Comparison of ENCODE assay signal across 32 cellular contexts in genomic region chr20:61932199-61932592, GRCh38.
DNase-seq lines count a peak whose midpoint lies in the region; ATAC-seq and TF ChIP-seq lines count a peak whose summit lies in the region.
"Had no signal": no experiment of that assay in that cellular context is flagged by ENCODE, and none has a peak within 500 bp of the region (broad histone marks: within the 10 kb centered on the region; RNA-seq: fewer than 3 reads in every experiment).

No MANE protein-coding gene starts in this region.

- no peak for TF ChIP-seq EP300 in sigmoid colon (IDR thresholded peaks at IDR 0.05)

- H3K4me3 ChIP-seq in RWPE2 (ENCODE audit: severe bottlenecking) (no peak overlapping the region), left ventricle myocardium inferior (no peak overlapping the region), sigmoid colon (no peak overlapping the region), vagina (no peak overlapping the region)
- H3K4me3 ChIP-seq: HAP-1, left lung, MG63, PC-9, psoas muscle had no signal

- ATAC-seq in RWPE2 (ENCODE audit: low read depth): no peak
- ATAC-seq in HG02798 (IDR thresholded peaks at IDR 0.05; ENCODE audit: poor library complexity, unreplicated experiment): no peak
- ATAC-seq: effector memory CD8-positive, alpha-beta T cell; left lung; psoas muscle had no signal

- TF ChIP-seq POLR2A in sigmoid colon (IDR thresholded peaks at IDR 0.05) (no peak), vagina (IDR thresholded peaks at IDR 0.05) (no peak)

- no peak overlapping the region for H3K27ac ChIP-seq in RWPE2 (ENCODE audit: poor library complexity, severe bottlenecking)
- H3K27ac ChIP-seq in left ventricle myocardium inferior (replicated peaks): no peak overlapping the region
- no peak overlapping the region for H3K27ac ChIP-seq in sigmoid colon
- no peak overlapping the region for H3K27ac ChIP-seq in vagina
- H3K27ac ChIP-seq: left lung, PC-9, psoas muscle had no signal

- 75 to 89% methylated on average over 9 of the region's 9 CpGs for WGBS in sigmoid colon, 2 donors

- intact Hi-C loops in left ventricle myocardium inferior (cut with micrococcal nuclease): no loop called here
- intact Hi-C loops in sigmoid colon (cut with DNase I): no loop called here
- intact Hi-C loops in vagina (cut with DNase I): no loop called here

- peaks cover 26% of the 10 kb centered on the region for H3K36me3 ChIP-seq in RWPE2 (ENCODE audit: low read depth)
- H3K36me3 ChIP-seq in left ventricle myocardium inferior: no peaks in the 10 kb centered on the region
- no peaks in the 10 kb centered on the region for H3K36me3 ChIP-seq in sigmoid colon
- H3K36me3 ChIP-seq in vagina: no peaks in the 10 kb centered on the region
- H3K36me3 ChIP-seq: HAP-1, left lung, MG63 had no signal

- no peaks in the 10 kb centered on the region for H3K4me1 ChIP-seq in RWPE2 (ENCODE audit: insufficient read depth, poor library complexity, severe bottlenecking)
- H3K4me1 ChIP-seq in left ventricle myocardium inferior: no peaks in the 10 kb centered on the region
- H3K4me1 ChIP-seq in sigmoid colon: no peaks in the 10 kb centered on the region
- no peaks in the 10 kb centered on the region for H3K4me1 ChIP-seq in vagina
- H3K4me1 ChIP-seq: HAP-1, left lung, psoas muscle had no signal

- H3K27me3 ChIP-seq in RWPE2 (ENCODE audit: insufficient read depth, poor library complexity, severe bottlenecking) (no peaks in the 10 kb centered on the region), left ventricle myocardium inferior (ENCODE audit: low read depth) (peaks cover 38% of the 10 kb centered on the region), sigmoid colon (peaks cover 0 to 13% (median 0%) of the 10 kb centered on the region in 3 donors), vagina (no peaks in the 10 kb centered on the region)
- H3K27me3 ChIP-seq: MG63 had no signal

- no peaks in the 10 kb centered on the region for H3K9me3 ChIP-seq in RWPE2 (ENCODE audit: severe bottlenecking)
- H3K9me3 ChIP-seq in left ventricle myocardium inferior (replicated peaks): peaks cover 9% of the 10 kb centered on the region
- no peaks in the 10 kb centered on the region for H3K9me3 ChIP-seq in sigmoid colon
- H3K9me3 ChIP-seq in vagina: no peaks in the 10 kb centered on the region
- H3K9me3 ChIP-seq: HAP-1, MG63, psoas muscle had no signal

- peak; percentile 43 for DNase-seq in activated effector memory CD4-positive, alpha-beta T cell treated with anti-CD3 and anti-CD28 coated beads, Interleukin-2, amount 50 U/mL, for 16 hours
- no peak for DNase-seq in activated effector memory CD4-positive, alpha-beta T cell treated with Interleukin-2 at 50 U/mL for 16 hours
- DNase-seq in RWPE2 (ENCODE audit: low spot score): peak; percentile 72
- peak; percentile 1 for DNase-seq in left ventricle myocardium inferior
- peak; percentile 32 for DNase-seq in sigmoid colon
- no peak for DNase-seq in COLO829 (ENCODE audit: low spot score)
- no peak for DNase-seq in vagina (ENCODE audit: extremely low spot score in 2 of 2)
- DNase-seq: activated CD4-positive, alpha-beta T cell treated with anti-CD3 and anti-CD28 coated beads, Interleukin-2, amount 10 ng/mL, durations not matched to agents 24 days and 14 days; activated naive CD4-positive, alpha-beta T cell treated with anti-CD3 and anti-CD28 coated beads for 36 hours; activated T-cell treated with anti-CD3 and anti-CD28 coated beads, Interleukin-2, amount 50 U/mL, for 48 hours; amygdala; cortex of kidney; DND-41; effector memory CD8-positive, alpha-beta T cell; GF-D8; hypothalamus; immature natural killer cell; KG1; MG63; naive B cell; NCI-H1105; NCI-H187 treated with DMSO at 0.1 percent for 48 hours; NCI-H524 treated with DMSO at 0.1 percent for 48 hours; NK-92 treated with Interleukin-12 subunit alpha and Interleukin-12 subunit beta, amount 100 ng/mL, for 24 hours; PC-9; SHP77 treated with DMSO at 0.1 percent for 48 hours; stimulated activated naive CD4-positive, alpha-beta T cell; T-helper 2 cell had no signal

- no peak for TF ChIP-seq CTCF in RWPE2 (IDR thresholded peaks at IDR 0.05; ENCODE audit: poor library complexity, severe bottlenecking)
- TF ChIP-seq CTCF in left ventricle myocardium inferior (IDR thresholded peaks at IDR 0.05; ENCODE audit: borderline replicate concordance): no peak
- no peak for TF ChIP-seq CTCF in sigmoid colon (IDR thresholded peaks at IDR 0.05)
- no peak for TF ChIP-seq CTCF in vagina (IDR thresholded peaks at IDR 0.05)

Comparison
In these comparisons a context has a peak if more than half of its experiments do, and no peak if none do; other contexts are left out.
1. DNase-seq: peak in activated effector memory CD4-positive, alpha-beta T cell treated with anti-CD3 and anti-CD28 coated beads, Interleukin-2, amount 50 U/mL, for 16 hours (single experiment), RWPE2 (single experiment), left ventricle myocardium inferior (single experiment) and sigmoid colon (single experiment); none in activated effector memory CD4-positive, alpha-beta T cell treated with Interleukin-2 at 50 U/mL for 16 hours (single experiment), COLO829 (single experiment) and vagina (0 of 2).